Comparison of ENCODE assay signal across 26 cellular contexts in genomic region chr4:157741642-157742041, GRCh38.
"Had no signal": no experiment of that assay in that cellular context is flagged by ENCODE, and none has a peak within 500 bp of the region (broad histone marks: within the 10 kb centered on the region; RNA-seq: fewer than 3 reads in every experiment).

No MANE protein-coding gene starts in this region.

- DNase-seq: activated CD4-positive, alpha-beta memory T cell treated with anti-CD3 and anti-CD28 coated beads for 36 hours; activated CD4-positive, alpha-beta T cell treated with anti-CD3 and anti-CD28 coated beads, Interleukin-2, amount 10 ng/mL, durations not matched to agents 24 days and 14 days; activated CD4-positive, CD25-positive, alpha-beta regulatory T cell treated with anti-CD3 and anti-CD28 coated beads, Interleukin-2, amount 50 U/mL, for 72 hours; activated CD8-positive, alpha-beta memory T cell treated with anti-CD3 and anti-CD28 coated beads, Interleukin-2, amount 50 U/mL, for 48 hours; activated naive CD8-positive, alpha-beta T cell treated with anti-CD3 and anti-CD28 coated beads, Interleukin-2, amount 50 U/mL, for 24 hours; activated T-cell treated with anti-CD3 and anti-CD28 coated beads, Interleukin-2, amount 50 U/mL, for 24 hours; amygdala; effector memory CD8-positive, alpha-beta T cell; heart right ventricle; left lung; lower lobe of right lung; mesendoderm; natural killer cell; occipital lobe; stimulated activated CD4-positive, alpha-beta T cell treated with anti-CD3 and anti-CD28 coated beads, Interleukin-15, amount 100 ng/mL, for 24 hours; stimulated activated CD4-positive, alpha-beta T cell treated with anti-CD3 and anti-CD28 coated beads, Interleukin-2, amount 100 ng/mL, for 24 hours; stimulated activated naive B cell treated with anti-CD40 and anti-IgM and Interleukin-4, amounts not matched to agents 10 μg/mL and 1 μg/mL and 100 μg/mL, for 72 hours; stomach; T-helper 2 cell had no signal

- H3K27ac ChIP-seq: foreskin keratinocyte, heart right ventricle, left lung, lower lobe of right lung, neural progenitor cell, right atrium auricular region, stomach, suprapubic skin, tibial nerve had no signal

- H3K36me3 Mint-ChIP-seq: activated CD4-positive, alpha-beta memory T cell treated with anti-CD3 and anti-CD28 coated beads for 36 hours; activated naive CD4-positive, alpha-beta T cell treated with anti-CD3 and anti-CD28 coated beads, Interleukin-2, amount 50 U/mL, for 24 hours; natural killer cell; neural progenitor cell; stimulated activated naive B cell treated with anti-CD40 and anti-IgM and Interleukin-4, amounts not matched to agents 10 μg/mL and 1 μg/mL and 100 μg/mL, for 72 hours had no signal

- H3K9me3 ChIP-seq: lower lobe of right lung, right atrium auricular region, stomach, suprapubic skin, tibial nerve had no signal

- H3K9me3 Mint-ChIP-seq: activated CD4-positive, alpha-beta T cell treated with anti-CD3 and anti-CD28 coated beads, Interleukin-2, amount 10 ng/mL, durations not matched to agents 24 days and 14 days; activated naive CD4-positive, alpha-beta T cell treated with anti-CD3 and anti-CD28 coated beads, Interleukin-2, amount 50 U/mL, for 24 hours; activated naive CD8-positive, alpha-beta T cell treated with anti-CD3 and anti-CD28 coated beads, Interleukin-2, amount 50 U/mL, for 24 hours; neural progenitor cell had no signal

- H3K4me3 Mint-ChIP-seq: activated CD4-positive, alpha-beta memory T cell treated with anti-CD3 and anti-CD28 coated beads for 36 hours; activated CD4-positive, alpha-beta T cell treated with anti-CD3 and anti-CD28 coated beads, Interleukin-2, amount 10 ng/mL, durations not matched to agents 24 days and 14 days; activated naive CD4-positive, alpha-beta T cell treated with anti-CD3 and anti-CD28 coated beads, Interleukin-2, amount 50 U/mL, for 24 hours; activated naive CD8-positive, alpha-beta T cell treated with anti-CD3 and anti-CD28 coated beads, Interleukin-2, amount 50 U/mL, for 24 hours; activated T-cell treated with anti-CD3 and anti-CD28 coated beads, Interleukin-2, amount 50 U/mL, for 24 hours; activated T-helper 17 cell treated with anti-CD3 and anti-CD28 coated beads, Interleukin-2, amount 50 U/mL, for 72 hours; effector memory CD8-positive, alpha-beta T cell; natural killer cell; neural progenitor cell; stimulated activated naive B cell treated with anti-CD40 and anti-IgM and Interleukin-4, amounts not matched to agents 10 μg/mL and 1 μg/mL and 100 μg/mL, for 72 hours had no signal

- H3K27me3 ChIP-seq: foreskin keratinocyte, heart right ventricle, left lung, neural progenitor cell, right atrium auricular region, stomach, suprapubic skin, tibial nerve had no signal

- H3K27me3 Mint-ChIP-seq: activated CD4-positive, alpha-beta memory T cell treated with anti-CD3 and anti-CD28 coated beads for 36 hours; activated CD4-positive, alpha-beta T cell treated with anti-CD3 and anti-CD28 coated beads, Interleukin-2, amount 10 ng/mL, durations not matched to agents 24 days and 14 days; activated naive CD4-positive, alpha-beta T cell treated with anti-CD3 and anti-CD28 coated beads, Interleukin-2, amount 50 U/mL, for 24 hours; activated naive CD8-positive, alpha-beta T cell treated with anti-CD3 and anti-CD28 coated beads, Interleukin-2, amount 50 U/mL, for 24 hours; activated T-cell treated with anti-CD3 and anti-CD28 coated beads, Interleukin-2, amount 50 U/mL, for 24 hours; activated T-helper 17 cell treated with anti-CD3 and anti-CD28 coated beads, Interleukin-2, amount 50 U/mL, for 72 hours; effector memory CD8-positive, alpha-beta T cell; stimulated activated naive B cell treated with anti-CD40 and anti-IgM and Interleukin-4, amounts not matched to agents 10 μg/mL and 1 μg/mL and 100 μg/mL, for 72 hours had no signal

- H3K27ac Mint-ChIP-seq: activated CD4-positive, alpha-beta memory T cell treated with anti-CD3 and anti-CD28 coated beads for 36 hours; activated CD4-positive, alpha-beta T cell treated with anti-CD3 and anti-CD28 coated beads, Interleukin-2, amount 10 ng/mL, durations not matched to agents 24 days and 14 days; activated naive CD4-positive, alpha-beta T cell treated with anti-CD3 and anti-CD28 coated beads, Interleukin-2, amount 50 U/mL, for 24 hours; activated naive CD8-positive, alpha-beta T cell treated with anti-CD3 and anti-CD28 coated beads, Interleukin-2, amount 50 U/mL, for 24 hours; activated T-cell treated with anti-CD3 and anti-CD28 coated beads, Interleukin-2, amount 50 U/mL, for 24 hours; activated T-helper 17 cell treated with anti-CD3 and anti-CD28 coated beads, Interleukin-2, amount 50 U/mL, for 72 hours; effector memory CD8-positive, alpha-beta T cell; natural killer cell; neural progenitor cell; stimulated activated naive B cell treated with anti-CD40 and anti-IgM and Interleukin-4, amounts not matched to agents 10 μg/mL and 1 μg/mL and 100 μg/mL, for 72 hours had no signal

- H3K4me3 ChIP-seq: heart right ventricle, left lung, lower lobe of right lung, neural progenitor cell, right atrium auricular region, stomach, suprapubic skin, tibial nerve had no signal

- H3K4me1 Mint-ChIP-seq: activated CD4-positive, alpha-beta T cell treated with anti-CD3 and anti-CD28 coated beads, Interleukin-2, amount 10 ng/mL, durations not matched to agents 24 days and 14 days; activated naive CD4-positive, alpha-beta T cell treated with anti-CD3 and anti-CD28 coated beads, Interleukin-2, amount 50 U/mL, for 24 hours; activated naive CD8-positive, alpha-beta T cell treated with anti-CD3 and anti-CD28 coated beads, Interleukin-2, amount 50 U/mL, for 24 hours; activated T-helper 17 cell treated with anti-CD3 and anti-CD28 coated beads, Interleukin-2, amount 50 U/mL, for 72 hours; natural killer cell; neural progenitor cell; stimulated activated naive B cell treated with anti-CD40 and anti-IgM and Interleukin-4, amounts not matched to agents 10 μg/mL and 1 μg/mL and 100 μg/mL, for 72 hours had no signal

- H3K4me1 ChIP-seq: foreskin keratinocyte, heart right ventricle, left lung, lower lobe of right lung, neural progenitor cell, right atrium auricular region, stomach, suprapubic skin, tibial nerve had no signal

- H3K36me3 ChIP-seq: heart right ventricle, left lung, lower lobe of right lung, neural progenitor cell, right atrium auricular region, stomach, suprapubic skin, tibial nerve had no signal
